8 cellular contexts compared by ENCODE assay signal in the genomic region with DNA sequence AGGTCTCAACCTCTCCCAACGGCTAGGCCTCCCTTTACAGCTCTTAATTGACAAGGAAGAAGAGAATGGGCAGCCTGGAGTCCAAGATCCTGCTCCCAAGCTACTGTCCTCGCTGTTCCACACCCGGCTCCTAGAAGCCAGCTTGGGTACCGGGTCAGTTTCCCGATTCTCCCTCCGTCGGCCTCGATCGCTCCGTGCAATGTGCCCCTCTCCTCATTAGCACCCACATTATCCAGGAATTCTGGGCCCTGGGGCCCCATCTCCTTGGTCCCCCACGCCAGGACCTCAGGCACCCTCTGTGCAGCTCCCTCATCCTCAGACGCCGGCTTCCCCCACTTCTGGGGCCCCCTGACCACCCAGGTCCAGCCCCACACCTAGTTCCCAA. TPM values are rescaled to one million over a fixed set of nuclear protein-coding genes. Genes with fewer than 3 reads are reported as not detected.
DNase-seq lines count a peak whose midpoint lies in the region; ATAC-seq and TF ChIP-seq lines count a peak whose summit lies in the region.

No MANE protein-coding gene starts in this region.

- H3K4me1 Mint-ChIP-seq in chondrocyte (ENCODE audit: low read depth), result peaks cover 39% of the 10 kb centered on the region
- peaks cover 42 to 61% (median 51%) of the 10 kb centered on the region in 7 donors for H3K4me1 Mint-ChIP-seq in naive thymus-derived CD4-positive, alpha-beta T cell

- peak overlapping the region; percentile 93 for H3K27ac Mint-ChIP-seq in chondrocyte (ENCODE audit: unreplicated experiment)
- H3K27ac Mint-ChIP-seq in naive thymus-derived CD4-positive, alpha-beta T cell, result peak overlapping the region; percentile 92 to 99 (median 97)

- CTCF ChIA-PET in BJ (lab: Yijun Ruan, JAX), result interaction anchor here (0.8 to 2.8 kb wide), 10 partner anchors 10 to 179 kb away, joined by 3 to 19 read pairs (median 5); a partner anchor contains a TSS
- CTCF ChIA-PET in naive thymus-derived CD4-positive, alpha-beta T cell (lab: Charles Lee), result interaction anchor here (1.5 to 1.6 kb wide), 2 partner anchors 10 to 21 kb away, joined by 4 to 7 read pairs; no protein-coding TSS in a partner anchor

- H3K4me2 ChIP-seq in KMS-11, result peak overlapping the region; percentile 72

- POLR2A ChIA-PET in BJ (lab: Charles Lee), result interaction anchor here (1.0 kb wide), 1 partner anchor 53 kb away, joined by 3 read pairs; a partner anchor contains a TSS
- POLR2A ChIA-PET in naive thymus-derived CD4-positive, alpha-beta T cell (lab: Charles Lee), result interaction anchor here (0.8 to 3.8 kb wide), 10 partner anchors 9 to 461 kb away, joined by 3 to 37 read pairs (median 6); a partner anchor contains a TSS

- peaks cover 13% of the 10 kb centered on the region for H3K36me3 Mint-ChIP-seq in chondrocyte (ENCODE audit: low read depth)
- H3K36me3 Mint-ChIP-seq in naive thymus-derived CD4-positive, alpha-beta T cell, result peaks cover 4 to 33% (median 23%) of the 10 kb centered on the region in 5 donors

- peaks cover 11% of the 10 kb centered on the region; the same call in 1 of the 2 replicates for H3K79me2 ChIP-seq in KMS-11 (ENCODE audit: insufficient read depth, low read depth)

- H2AFZ ChIP-seq in KMS-11 (ENCODE audit: low read depth), result peak overlapping the region; percentile 76; the same call in 1 of the 2 replicates

- TF ChIP-seq CTCF in BJ (IDR thresholded peaks at IDR 0.05; ENCODE audit: insufficient read depth, low read depth, low read length), result no peak
- TF ChIP-seq CTCF in KMS-11 (conservative IDR thresholded peaks at IDR 0.05; ENCODE audit: low read depth, low read length), result no peak
- TF ChIP-seq CTCF in chondrocyte (IDR thresholded peaks at IDR 0.05), result no peak

- H3K9me3 ChIP-seq in naive thymus-derived CD4-positive, alpha-beta T cell (ENCODE audit: control insufficient read depth in 2 of 3, low read length in 3 of 3), result no peaks in the 10 kb centered on the region

- DNase-seq in BJ (ENCODE audit: low read depth) (no peak), chondrocyte (ENCODE audit: low spot score) (no peak), NCI-H345 treated with DMSO at 0.1 percent for 48 hours (lab: John Stamatoyannopoulos, UW; ENCODE audit: unreplicated experiment) (no peak), NCI-H1436 (lab: John Stamatoyannopoulos, UW) (no peak), DMS79 (lab: John Stamatoyannopoulos, UW) (no peak)
- no peak for DNase-seq in naive thymus-derived CD4-positive, alpha-beta T cell

- H3K9me3 Mint-ChIP-seq in chondrocyte (ENCODE audit: low read depth), result no peaks in the 10 kb centered on the region
- H3K9me3 Mint-ChIP-seq in naive thymus-derived CD4-positive, alpha-beta T cell, result no peaks in the 10 kb centered on the region

- H3K27me3 Mint-ChIP-seq in chondrocyte (ENCODE audit: low read depth), result no peaks in the 10 kb centered on the region
- no peaks in the 10 kb centered on the region for H3K27me3 Mint-ChIP-seq in naive thymus-derived CD4-positive, alpha-beta T cell

- intact Hi-C loops in naive thymus-derived CD4-positive, alpha-beta T cell (cut with micrococcal nuclease), result loop anchor here (1.0 to 5.0 kb wide), 10 partner anchors 19 to 1871 kb away; a partner anchor contains a TSS

- H4K20me1 ChIP-seq in KMS-11 (ENCODE audit: insufficient read depth), result no peaks in the 10 kb centered on the region

- H3K27me3 ChIP-seq in BJ (ENCODE audit: control insufficient read depth, insufficient read depth, low read length), result no peaks in the 10 kb centered on the region
- no peaks in the 10 kb centered on the region for H3K27me3 ChIP-seq in KMS-11 (ENCODE audit: insufficient read depth, low read depth)
- H3K27me3 ChIP-seq in naive thymus-derived CD4-positive, alpha-beta T cell (ENCODE audit: control insufficient read depth in 2 of 2, insufficient read depth in 2 of 2, low read length in 2 of 2), result no peaks in the 10 kb centered on the region

- peak overlapping the region; percentile 79; the same call in 1 of the 2 replicates for H3K9ac ChIP-seq in KMS-11

- peaks cover 22% of the 10 kb centered on the region for H3K36me3 ChIP-seq in BJ (ENCODE audit: control insufficient read depth, insufficient read depth, low read length)
- no peaks in the 10 kb centered on the region for H3K36me3 ChIP-seq in KMS-11 (ENCODE audit: insufficient read depth)
- H3K36me3 ChIP-seq in naive thymus-derived CD4-positive, alpha-beta T cell (ENCODE audit: control insufficient read depth in 2 of 3, insufficient read depth in 3 of 3, low read length in 3 of 3), result peaks cover 22 to 42% (median 27%) of the 10 kb centered on the region in 3 experiments

- peak overlapping the region; percentile 98 for H3K4me3 Mint-ChIP-seq in chondrocyte (ENCODE audit: unreplicated experiment)
- peak overlapping the region; percentile 87 to 100 (median 96) for H3K4me3 Mint-ChIP-seq in naive thymus-derived CD4-positive, alpha-beta T cell

- H3K4me3 ChIP-seq in BJ (ENCODE audit: low read depth, low read length) (peak overlapping the region; percentile 89), KMS-11 (IDR thresholded peaks at IDR 0.05; ENCODE audit: insufficient read depth, low read depth, low read length) (no peak overlapping the region)
- H3K4me3 ChIP-seq in naive thymus-derived CD4-positive, alpha-beta T cell (ENCODE audit: low read length), result peak overlapping the region; percentile 96

- H3K4me1 ChIP-seq in KMS-11 (ENCODE audit: low read depth, poor library complexity, severe bottlenecking), result peaks cover 13% of the 10 kb centered on the region
- peaks cover 37% of the 10 kb centered on the region in 2 donors for H3K4me1 ChIP-seq in naive thymus-derived CD4-positive, alpha-beta T cell (ENCODE audit: control insufficient read depth in 2 of 2, insufficient read depth in 2 of 2, low read length in 2 of 2)

- no peak overlapping the region for H3K27ac ChIP-seq in KMS-11
- H3K27ac ChIP-seq in naive thymus-derived CD4-positive, alpha-beta T cell (ENCODE audit: low read depth, low read length), result peak overlapping the region; percentile 97

- ATAC-seq in naive thymus-derived CD4-positive, alpha-beta T cell, result no peak
- ATAC-seq in HG03378 (IDR thresholded peaks at IDR 0.05; ENCODE audit: unreplicated experiment), result no peak

RNA-seq across cellular contexts. Expression of a gene that starts 0.2 kb away (rescaled TPM):
- polyA plus RNA-seq in BJ (2011; rRNA removed), result 20.8 and 32.8 TPM in 2 replicates
- polyA minus RNA-seq in BJ (2011; rRNA and poly(A)+ RNA removed), result 28.9 and 29.6 TPM in 2 replicates
- total RNA-seq in chondrocyte, result 42.8 to 71.0 TPM (median 43.0 TPM) in 3 replicates
- total RNA-seq in naive thymus-derived CD4-positive, alpha-beta T cell, result 100 to 1,000 TPM; 196 to 319 (median 312) TPM
- polyA plus RNA-seq in naive thymus-derived CD4-positive, alpha-beta T cell, result 10 to 100 TPM; 45.4 to 71.4 TPM

RNA-seq across cellular contexts. Expression of a gene that starts 0.8 kb away (rescaled TPM):
- polyA plus RNA-seq in BJ (2011; rRNA removed), result 11.5 and 17.1 TPM in 2 replicates
- 25.8 and 26.0 TPM in 2 replicates for polyA minus RNA-seq in BJ (2011; rRNA and poly(A)+ RNA removed)
- 21.8 to 26.1 TPM (median 24.7 TPM) in 3 replicates for total RNA-seq in chondrocyte
- 10 to 100 TPM; 16.6 to 36.0 (median 24.0) TPM for total RNA-seq in naive thymus-derived CD4-positive, alpha-beta T cell
- 10 to 100 TPM in 1 of 2 donors, 1 to 10 TPM in 1; 9.7 to 10.2 TPM for polyA plus RNA-seq in naive thymus-derived CD4-positive, alpha-beta T cell

RNA-seq across cellular contexts. Expression of a gene that starts 32.5 kb away (rescaled TPM):
- polyA plus RNA-seq in BJ (2011; rRNA removed), result 5,131 and 6,322 TPM in 2 replicates
- polyA minus RNA-seq in BJ (2011; rRNA and poly(A)+ RNA removed), result 562 and 936 TPM in 2 replicates
- total RNA-seq in chondrocyte, result 854 to 4,666 TPM (median 4,556 TPM) in 3 replicates
- total RNA-seq in naive thymus-derived CD4-positive, alpha-beta T cell, result 10 to 100 TPM in 4 of 5 experiments, 1 to 10 TPM in 1; 6.4 to 28.0 (median 18.2) TPM
- 1 to 10 TPM in 1 of 2 donors, under 1 TPM in 1; 0.32 to 1.0 TPM for polyA plus RNA-seq in naive thymus-derived CD4-positive, alpha-beta T cell

RNA-seq across cellular contexts. Expression of a gene that starts 53.1 kb away (rescaled TPM):
- polyA plus RNA-seq in BJ (2011; rRNA removed), result 44.4 and 71.3 TPM in 2 replicates
- polyA minus RNA-seq in BJ (2011; rRNA and poly(A)+ RNA removed), result 75.4 and 78.3 TPM in 2 replicates
- total RNA-seq in chondrocyte, result 32.4 to 42.5 TPM (median 38.8 TPM) in 3 replicates
- 100 to 1,000 TPM in 2 of 5 experiments, 10 to 100 TPM in 3; 31.7 to 187 (median 60.5) TPM for total RNA-seq in naive thymus-derived CD4-positive, alpha-beta T cell
- polyA plus RNA-seq in naive thymus-derived CD4-positive, alpha-beta T cell, result 1 to 10 TPM; 2.3 to 3.1 TPM

RNA-seq across cellular contexts. Expression of a gene that starts 59.5 kb away (rescaled TPM):
- 3.4 and 3.8 TPM in 2 replicates for polyA plus RNA-seq in BJ (2011; rRNA removed)
- 6.0 and 7.0 TPM in 2 replicates for polyA minus RNA-seq in BJ (2011; rRNA and poly(A)+ RNA removed)
- total RNA-seq in chondrocyte, result 6.4 to 8.3 TPM (median 7.2 TPM) in 3 replicates
- total RNA-seq in naive thymus-derived CD4-positive, alpha-beta T cell, result 10 to 100 TPM in 2 of 5 experiments, 1 to 10 TPM in 3; 4.2 to 13.2 (median 7.7) TPM
- polyA plus RNA-seq in naive thymus-derived CD4-positive, alpha-beta T cell, result 1 to 10 TPM in 1 of 2 donors, under 1 TPM in 1; 0.82 to 1.5 TPM

Comparison
In these comparisons a context has a peak if more than half of its experiments do, and no peak if none do; other contexts are left out.
1. RNA of a gene that starts 32.5 kb away (total RNA-seq): 854 to 4,666 TPM in chondrocyte; 6.4 to 28.0 TPM in naive thymus-derived CD4-positive, alpha-beta T cell; every median in the first group is over 10 times any median in the second.